12 cellular contexts compared by ENCODE assay signal in the genomic region with DNA sequence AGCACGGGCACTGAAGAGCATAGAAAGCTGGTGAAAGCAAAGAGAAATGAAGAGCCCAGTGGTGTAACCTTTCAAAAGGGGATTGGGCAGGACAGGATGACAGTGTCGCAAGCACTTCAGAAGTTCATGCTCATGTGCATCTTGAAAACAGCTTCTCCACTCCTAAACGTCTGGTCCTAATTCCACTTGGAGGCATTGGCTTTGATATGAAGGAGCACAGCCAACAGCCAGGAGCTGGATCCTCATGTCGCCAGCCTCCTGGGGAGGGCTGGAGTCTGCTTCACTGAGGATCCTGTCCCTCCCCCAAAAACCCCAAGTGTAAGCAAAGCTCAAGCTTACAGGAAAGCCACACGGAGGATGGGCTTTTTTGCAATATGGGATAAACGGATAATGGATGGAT.
"Had no signal": no experiment of that assay in that cellular context is flagged by ENCODE, and none has a peak within 500 bp of the region (broad histone marks: within the 10 kb centered on the region; RNA-seq: fewer than 3 reads in every experiment).

No MANE protein-coding gene starts in this region.

- H2AFZ ChIP-seq: parathyroid adenoma had no signal

- H3K9me3 Mint-ChIP-seq: activated naive CD4-positive, alpha-beta T cell treated with anti-CD3 and anti-CD28 coated beads, Interleukin-2, amount 10 ng/mL, durations not matched to agents 7 days and 5 days; activated T-helper 17 cell treated with anti-CD3 and anti-CD28 coated beads, Interleukin-2, amount 50 U/mL, for 72 hours had no signal

- H3K36me3 Mint-ChIP-seq: activated naive CD4-positive, alpha-beta T cell treated with anti-CD3 and anti-CD28 coated beads, Interleukin-2, amount 10 ng/mL, durations not matched to agents 7 days and 5 days had no signal

- ATAC-seq: activated T-helper 17 cell treated with anti-CD3 and anti-CD28 coated beads, Interleukin-2, amount 50 U/mL, for 72 hours; left lobe of liver had no signal

- H3K36me3 ChIP-seq: adrenal gland, sigmoid colon had no signal

- H3K9me3 ChIP-seq: adrenal gland, sigmoid colon had no signal

- H3K27ac ChIP-seq: adrenal gland, dorsolateral prefrontal cortex, parathyroid adenoma, sigmoid colon had no signal

- H3K9ac ChIP-seq: parathyroid adenoma had no signal

- H3K4me1 Mint-ChIP-seq: activated naive CD4-positive, alpha-beta T cell treated with anti-CD3 and anti-CD28 coated beads, Interleukin-2, amount 10 ng/mL, durations not matched to agents 7 days and 5 days; activated T-helper 17 cell treated with anti-CD3 and anti-CD28 coated beads, Interleukin-2, amount 50 U/mL, for 72 hours; naive B cell had no signal

- H3K4me3 Mint-ChIP-seq: activated naive CD4-positive, alpha-beta T cell treated with anti-CD3 and anti-CD28 coated beads, Interleukin-2, amount 10 ng/mL, durations not matched to agents 7 days and 5 days; activated T-helper 17 cell treated with anti-CD3 and anti-CD28 coated beads, Interleukin-2, amount 50 U/mL, for 72 hours; naive B cell had no signal

- H3K79me2 ChIP-seq: parathyroid adenoma had no signal

- H3K4me1 ChIP-seq: adrenal gland, parathyroid adenoma, sigmoid colon had no signal

- H3K27ac Mint-ChIP-seq: activated naive CD4-positive, alpha-beta T cell treated with anti-CD3 and anti-CD28 coated beads, Interleukin-2, amount 10 ng/mL, durations not matched to agents 7 days and 5 days; activated T-helper 17 cell treated with anti-CD3 and anti-CD28 coated beads, Interleukin-2, amount 50 U/mL, for 72 hours; naive B cell had no signal

- H3K4me3 ChIP-seq: adrenal gland, dorsolateral prefrontal cortex, sigmoid colon had no signal

- DNase-seq: activated CD4-positive, alpha-beta T cell treated with anti-CD3 and anti-CD28 coated beads, Interleukin-2, amount 50 U/mL, for 4 hours; activated CD4-positive, CD25-positive, alpha-beta regulatory T cell treated with anti-CD3 and anti-CD28 coated beads, Interleukin-2, amount 50 U/mL, for 72 hours; activated naive CD4-positive, alpha-beta T cell treated with anti-CD3 and anti-CD28 coated beads, Interleukin-2, amount 10 ng/mL, durations not matched to agents 7 days and 5 days; adrenal gland; dorsolateral prefrontal cortex; islet precursor cell; naive B cell; sigmoid colon; stimulated activated CD4-positive, alpha-beta T cell treated with anti-CD3 and anti-CD28 coated beads, Interleukin-1b, Interleukin-23, amount 100 ng/mL, for 48 hours had no signal
